ENCODE assay signal across 23 cellular contexts in the genomic region with DNA sequence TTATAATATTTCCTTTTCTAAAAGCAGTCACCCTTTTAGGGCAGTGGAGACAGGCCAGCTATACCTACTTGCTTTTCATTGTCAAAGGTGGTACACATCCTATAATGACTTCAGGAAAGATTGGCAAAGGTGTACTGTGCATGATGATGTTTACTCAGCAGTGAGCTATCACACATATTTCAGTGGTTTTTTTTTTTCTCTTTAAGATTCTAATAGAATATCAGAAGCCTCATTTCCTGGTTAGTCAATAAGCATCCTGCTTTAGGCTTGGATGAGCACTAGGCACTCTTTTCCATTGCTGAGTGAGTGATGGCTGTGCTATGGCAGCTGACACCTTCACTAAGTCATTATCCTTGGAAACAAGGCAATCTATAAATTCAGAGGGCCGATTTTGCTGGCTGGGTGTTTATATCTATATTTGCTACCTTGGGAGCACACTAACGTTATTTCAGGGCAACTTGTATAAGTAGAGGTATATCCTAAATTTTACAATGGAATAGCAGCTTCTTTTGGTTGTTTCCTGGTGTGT.
"Had no signal": no experiment of that assay in that cellular context is flagged by ENCODE, and none has a peak within 500 bp of the region (broad histone marks: within the 10 kb centered on the region; RNA-seq: fewer than 3 reads in every experiment).

No MANE protein-coding gene starts in this region.

- H3K36me3 ChIP-seq: gastroesophageal sphincter, heart left ventricle, sigmoid colon, transverse colon had no signal

- H3K4me3 Mint-ChIP-seq: activated T-cell treated with anti-CD3 and anti-CD28 coated beads, Interleukin-2, amount 50 U/mL, for 24 hours; activated T-helper 17 cell treated with anti-CD3 and anti-CD28 coated beads, Interleukin-2, amount 50 U/mL, for 72 hours; brain; memory B cell; nephron; stimulated activated naive B cell treated with anti-CD40 and anti-IgM and Interleukin-4, amounts not matched to agents 10 μg/mL and 1 μg/mL and 100 μg/mL, for 72 hours had no signal

- H3K36me3 Mint-ChIP-seq: activated naive CD4-positive, alpha-beta T cell treated with anti-CD3 and anti-CD28 coated beads, Interleukin-2, amount 50 U/mL, for 72 hours; brain; memory B cell; stimulated activated naive B cell treated with anti-CD40 and anti-IgM and Interleukin-4, amounts not matched to agents 10 μg/mL and 1 μg/mL and 100 μg/mL, for 72 hours had no signal

- H3K4me3 ChIP-seq: gastroesophageal sphincter, heart left ventricle, sigmoid colon, smooth muscle cell, transverse colon had no signal

- DNase-seq: activated CD4-positive, alpha-beta T cell treated with anti-CD3 and anti-CD28 coated beads, Interleukin-2, amount 50 U/mL, for 4 hours; activated CD8-positive, alpha-beta memory T cell treated with anti-CD3 and anti-CD28 coated beads for 24 hours; activated CD8-positive, alpha-beta memory T cell treated with anti-CD3 and anti-CD28 coated beads, Interleukin-2, amount 50 U/mL, for 4 hours; activated T-cell treated with anti-CD3 and anti-CD28 coated beads, Interleukin-2, amount 50 U/mL, for 24 hours; aorta; central memory CD4-positive, alpha-beta T cell; dermis blood vessel endothelial cell; effector CD8-positive, alpha-beta T cell; heart left ventricle; left colon; occipital lobe; sigmoid colon; stimulated activated CD4-positive, alpha-beta T cell treated with anti-CD3 and anti-CD28 coated beads, Interleukin-2, amount 100 ng/mL, for 48 hours; stimulated activated CD8-positive, alpha-beta memory T cell treated with anti-CD3 and anti-CD28 coated beads, Interleukin-4, amount 100 ng/mL, for 48 hours; stimulated activated naive B cell treated with anti-CD40 and anti-IgM and Interleukin-4, amounts not matched to agents 10 μg/mL and 1 μg/mL and 100 μg/mL, for 72 hours; transverse colon had no signal

- H3K4me1 Mint-ChIP-seq: activated T-helper 17 cell treated with anti-CD3 and anti-CD28 coated beads, Interleukin-2, amount 50 U/mL, for 72 hours; memory B cell; stimulated activated naive B cell treated with anti-CD40 and anti-IgM and Interleukin-4, amounts not matched to agents 10 μg/mL and 1 μg/mL and 100 μg/mL, for 72 hours had no signal

- H3K27ac ChIP-seq: gastroesophageal sphincter, heart left ventricle, sigmoid colon, transverse colon had no signal

- H3K27ac Mint-ChIP-seq: activated naive CD4-positive, alpha-beta T cell treated with anti-CD3 and anti-CD28 coated beads, Interleukin-2, amount 50 U/mL, for 72 hours; activated T-cell treated with anti-CD3 and anti-CD28 coated beads, Interleukin-2, amount 50 U/mL, for 24 hours; activated T-helper 17 cell treated with anti-CD3 and anti-CD28 coated beads, Interleukin-2, amount 50 U/mL, for 72 hours; memory B cell; stimulated activated naive B cell treated with anti-CD40 and anti-IgM and Interleukin-4, amounts not matched to agents 10 μg/mL and 1 μg/mL and 100 μg/mL, for 72 hours had no signal

- H3K9me3 ChIP-seq: gastroesophageal sphincter, heart left ventricle, sigmoid colon, transverse colon had no signal

- H3K9me3 Mint-ChIP-seq: activated naive CD4-positive, alpha-beta T cell treated with anti-CD3 and anti-CD28 coated beads, Interleukin-2, amount 50 U/mL, for 72 hours; activated T-cell treated with anti-CD3 and anti-CD28 coated beads, Interleukin-2, amount 50 U/mL, for 24 hours; activated T-helper 17 cell treated with anti-CD3 and anti-CD28 coated beads, Interleukin-2, amount 50 U/mL, for 72 hours; memory B cell; stimulated activated naive B cell treated with anti-CD40 and anti-IgM and Interleukin-4, amounts not matched to agents 10 μg/mL and 1 μg/mL and 100 μg/mL, for 72 hours had no signal

- ATAC-seq: activated naive CD4-positive, alpha-beta T cell treated with anti-CD3 and anti-CD28 coated beads, Interleukin-2, amount 50 U/mL, for 72 hours; activated T-helper 17 cell treated with anti-CD3 and anti-CD28 coated beads, Interleukin-2, amount 50 U/mL, for 72 hours; gastroesophageal sphincter; left colon; stimulated activated naive B cell treated with anti-CD40 and anti-IgM and Interleukin-4, amounts not matched to agents 10 μg/mL and 1 μg/mL and 100 μg/mL, for 72 hours had no signal

- H3K27me3 ChIP-seq: gastroesophageal sphincter, heart left ventricle, sigmoid colon, transverse colon had no signal

- H3K27me3 Mint-ChIP-seq: activated T-cell treated with anti-CD3 and anti-CD28 coated beads, Interleukin-2, amount 50 U/mL, for 24 hours; activated T-helper 17 cell treated with anti-CD3 and anti-CD28 coated beads, Interleukin-2, amount 50 U/mL, for 72 hours; brain had no signal
